In the genomic region with DNA sequence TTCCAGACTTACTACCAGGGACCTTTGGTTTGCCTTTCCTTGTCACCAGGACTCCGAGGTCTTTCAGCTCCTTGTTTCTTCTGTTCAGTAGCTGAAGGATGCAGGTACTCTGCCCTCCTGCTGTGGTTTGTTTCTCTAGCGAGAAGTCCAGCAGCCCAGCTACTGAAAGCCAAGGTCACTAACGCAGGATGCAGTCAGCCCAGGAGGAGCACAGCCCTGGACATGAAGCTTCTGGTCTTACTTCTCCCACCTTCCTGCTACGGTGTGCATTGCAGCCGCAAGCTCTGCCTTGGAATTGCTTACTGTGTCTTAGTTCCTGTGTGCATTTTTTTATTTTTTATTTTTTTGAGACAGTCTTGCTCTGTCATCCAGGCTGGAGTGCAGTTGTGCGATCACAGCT, we compare ENCODE assay signal across 1 cellular context.
TF ChIP-seq lines count a peak whose summit lies in the region.

No MANE protein-coding gene starts in this region.

TF ChIP-seq in IMR-90, 13 proteins besides CTCF, POLR2A, EP300 and RAD21 (continued from another document):
- TF ChIP-seq MXI1 (IDR thresholded peaks at IDR 0.05; ENCODE audit: borderline replicate concordance, low read depth, low read length) (no peak), MAFK (IDR thresholded peaks at IDR 0.05; ENCODE audit: low read depth, low read length) (no peak), SMC3 (IDR thresholded peaks at IDR 0.05; ENCODE audit: low read depth, low read length) (no peak), FOS (IDR thresholded peaks at IDR 0.05; ENCODE audit: low read depth, low read length) (no peak), BHLHE40 (IDR thresholded peaks at IDR 0.05; ENCODE audit: low read depth, low read length) (no peak), MAZ (IDR thresholded peaks at IDR 0.05; ENCODE audit: borderline replicate concordance, low read depth, low read length) (no peak), CEBPB (IDR thresholded peaks at IDR 0.05; ENCODE audit: low read depth, low read length) (no peak), NFE2L2 (IDR thresholded peaks at IDR 0.05; ENCODE audit: low read depth, low read length) (no peak)
- TF ChIP-seq, protein P1, sequence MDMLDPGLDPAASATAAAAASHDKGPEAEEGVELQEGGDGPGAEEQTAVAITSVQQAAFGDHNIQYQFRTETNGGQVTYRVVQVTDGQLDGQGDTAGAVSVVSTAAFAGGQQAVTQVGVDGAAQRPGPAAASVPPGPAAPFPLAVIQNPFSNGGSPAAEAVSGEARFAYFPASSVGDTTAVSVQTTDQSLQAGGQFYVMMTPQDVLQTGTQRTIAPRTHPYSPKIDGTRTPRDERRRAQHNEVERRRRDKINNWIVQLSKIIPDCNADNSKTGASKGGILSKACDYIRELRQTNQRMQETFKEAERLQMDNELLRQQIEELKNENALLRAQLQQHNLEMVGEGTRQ (IDR thresholded peaks at IDR 0.05; ENCODE audit: low read depth, low read length): no peak
- TF ChIP-seq, protein P2, sequence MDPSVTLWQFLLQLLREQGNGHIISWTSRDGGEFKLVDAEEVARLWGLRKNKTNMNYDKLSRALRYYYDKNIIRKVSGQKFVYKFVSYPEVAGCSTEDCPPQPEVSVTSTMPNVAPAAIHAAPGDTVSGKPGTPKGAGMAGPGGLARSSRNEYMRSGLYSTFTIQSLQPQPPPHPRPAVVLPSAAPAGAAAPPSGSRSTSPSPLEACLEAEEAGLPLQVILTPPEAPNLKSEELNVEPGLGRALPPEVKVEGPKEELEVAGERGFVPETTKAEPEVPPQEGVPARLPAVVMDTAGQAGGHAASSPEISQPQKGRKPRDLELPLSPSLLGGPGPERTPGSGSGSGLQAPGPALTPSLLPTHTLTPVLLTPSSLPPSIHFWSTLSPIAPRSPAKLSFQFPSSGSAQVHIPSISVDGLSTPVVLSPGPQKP (IDR thresholded peaks at IDR 0.05; ENCODE audit: borderline replicate concordance, low read depth, low read length): no peak
